In the genomic region with DNA sequence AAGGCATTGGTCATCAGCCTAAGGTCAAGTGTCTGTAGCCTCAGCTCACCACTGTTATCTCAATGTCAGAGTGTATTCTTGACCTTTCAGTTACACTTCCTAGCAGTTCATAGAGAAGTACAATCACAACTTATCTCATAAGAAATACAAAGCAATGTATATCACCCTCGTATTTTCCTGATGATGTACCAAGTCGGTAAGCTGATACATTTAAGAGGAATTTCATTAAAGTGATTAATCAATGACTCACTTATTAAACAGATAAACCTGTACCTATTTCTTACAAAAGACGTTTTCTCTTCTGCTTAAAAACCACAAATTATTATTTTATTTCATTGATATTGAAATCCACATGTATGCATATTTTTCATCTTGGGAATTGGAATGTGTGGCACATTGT, we compare ENCODE assay signal across 8 cellular contexts. TPM values are rescaled to one million over a fixed set of nuclear protein-coding genes. Genes with fewer than 3 reads are reported as not detected.
"Had no signal": no experiment of that assay in that cellular context is flagged by ENCODE, and none has a peak within 500 bp of the region (broad histone marks: within the 10 kb centered on the region; RNA-seq: fewer than 3 reads in every experiment).

No MANE protein-coding gene starts in this region.

- DNase-seq: H9, HCEC 1CT had no signal

- H3K4me2 ChIP-seq: GM23338 had no signal

- H2AFZ ChIP-seq: GM23338 had no signal

- ATAC-seq: GM23338, HepG2 had no signal

- H3K27ac ChIP-seq: HL-60 had no signal

- H3K4me3 ChIP-seq: GM23338 had no signal

- FAIRE-seq: H1, H54, HepG2 had no signal

RNA-seq across cellular contexts. Expression of gene PRB3, which starts 3.9 kb away (rescaled TPM):
- total RNA-seq: GM23338, HepG2, HT1080 had no signal

RNA-seq across cellular contexts. Expression of gene PRB4, which starts 36.8 kb away (rescaled TPM):
- total RNA-seq: GM23338, H1, H9, HepG2, HT1080 had no signal
